Comparison of ENCODE assay signal across 16 cellular contexts in the genomic region with DNA sequence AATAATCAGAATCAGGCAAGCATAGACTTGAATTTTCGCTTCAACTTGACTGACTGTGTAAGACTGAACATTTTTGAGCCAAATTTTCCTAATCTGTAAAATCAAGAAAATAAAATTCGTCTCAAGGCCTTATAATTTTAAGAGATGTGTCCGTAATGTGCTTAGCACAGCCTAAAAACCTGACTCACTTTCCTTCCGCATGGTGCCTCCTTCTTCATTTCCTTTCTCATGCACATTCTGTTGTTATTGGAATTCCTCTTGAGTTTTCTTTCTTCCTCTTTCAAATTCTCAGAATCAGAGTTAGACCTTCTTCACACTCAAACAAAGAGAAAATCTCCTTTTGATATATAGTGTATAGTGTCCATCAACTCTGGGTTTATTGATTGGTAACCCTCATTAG.
DNase-seq lines count a peak whose midpoint lies in the region; ATAC-seq, FAIRE-seq and TF ChIP-seq lines count a peak whose summit lies in the region.
"Had no signal": no experiment of that assay in that cellular context is flagged by ENCODE, and none has a peak within 500 bp of the region (broad histone marks: within the 10 kb centered on the region; RNA-seq: fewer than 3 reads in every experiment).

No MANE protein-coding gene starts in this region.

- TF ChIP-seq CTCF in bronchial epithelial cell (IDR thresholded peaks at IDR 0.05; ENCODE audit: insufficient read depth, low read length, severe bottlenecking), result no peak

- H4K8ac ChIP-seq in neuronal stem cell (ENCODE audit: low read depth, low read length), result no peak overlapping the region

- no peak overlapping the region for H3K23ac ChIP-seq in neuronal stem cell (ENCODE audit: low read depth, low read length, poor library complexity)

- no peak overlapping the region for H2BK120ac ChIP-seq in neuronal stem cell (ENCODE audit: low read depth, low read length)

- no peak overlapping the region for H2BK12ac ChIP-seq in neuronal stem cell (ENCODE audit: low read length)

- no peak overlapping the region for H2BK5ac ChIP-seq in neuronal stem cell (ENCODE audit: low read length)

- 94% methylated on average over 4 of the region's 4 CpGs for WGBS in HUES64
- no CpG with 5 or more reads among the region's 4 CpGs for WGBS in neuronal stem cell (ENCODE audit: extremely low coverage in 2 of 2, insufficient read length in 2 of 2, insufficient replicate concordance in 1 of 2), 2 donors

- H3K4me3 ChIP-seq in HUES64 (ENCODE audit: low read length), result no peak overlapping the region
- no peak overlapping the region for H3K4me3 ChIP-seq in bronchial epithelial cell (ENCODE audit: low read depth, low read length)
- no peak overlapping the region for H3K4me3 ChIP-seq in neuronal stem cell (ENCODE audit: low read length in 2 of 2)
- H3K4me3 ChIP-seq: BLaER1 treated with 17β-estradiol and CSF1 and Interleukin-3, amounts not matched to agents 10 nM and 100 nM; GM23248 had no signal

- H3K9ac ChIP-seq in HUES64 (ENCODE audit: low read depth, low read length) (no peak overlapping the region), neuronal stem cell (ENCODE audit: low read depth, low read length, poor library complexity) (no peak overlapping the region)
- H3K9ac ChIP-seq: BLaER1 treated with 17β-estradiol and CSF1 and Interleukin-3, amounts not matched to agents 10 nM and 100 nM; GM23248 had no signal

- H3K4me1 ChIP-seq in HUES64 (ENCODE audit: insufficient read depth, low read length), result peaks cover 12% of the 10 kb centered on the region
- H3K4me1 ChIP-seq in neuronal stem cell (ENCODE audit: control insufficient read depth in 2 of 2, insufficient read depth in 1 of 2, low read depth in 1 of 2, low read length in 2 of 2), result no peaks in the 10 kb centered on the region

- H3K9me3 ChIP-seq in HUES64 (ENCODE audit: insufficient read depth, low read depth, low read length) (no peaks in the 10 kb centered on the region), neuronal stem cell (replicated peaks in 1 of 2; ENCODE audit: control insufficient read depth in 2 of 2, insufficient read depth in 1 of 2, low read depth in 1 of 2, low read length in 2 of 2) (no peaks in the 10 kb centered on the region)
- H3K9me3 ChIP-seq: BLaER1 treated with 17β-estradiol and CSF1 and Interleukin-3, amounts not matched to agents 10 nM and 100 nM had no signal

- H3K36me3 ChIP-seq in HUES64 (ENCODE audit: insufficient read depth, low read length) (no peaks in the 10 kb centered on the region), bronchial epithelial cell (ENCODE audit: control insufficient read depth, insufficient read depth, low read length) (no peaks in the 10 kb centered on the region), neuronal stem cell (replicated peaks in 1 of 2; ENCODE audit: control insufficient read depth in 2 of 2, insufficient read depth in 2 of 2, low read length in 2 of 2) (no peaks in the 10 kb centered on the region)
- H3K36me3 ChIP-seq: BLaER1 treated with 17β-estradiol and CSF1 and Interleukin-3, amounts not matched to agents 10 nM and 100 nM had no signal

- no peaks in the 10 kb centered on the region for H3K79me1 ChIP-seq in neuronal stem cell (ENCODE audit: low read depth, low read length)

- no peak overlapping the region for H2AK5ac ChIP-seq in neuronal stem cell (ENCODE audit: low read depth, low read length)

- no peak for ATAC-seq in HG03521 (IDR thresholded peaks at IDR 0.05; ENCODE audit: unreplicated experiment)

- H2BK15ac ChIP-seq in neuronal stem cell (ENCODE audit: low read length), result no peak overlapping the region

- H3K4me2 ChIP-seq in neuronal stem cell (ENCODE audit: insufficient read depth, low read length, poor library complexity, severe bottlenecking), result no peak overlapping the region

- H4K91ac ChIP-seq in neuronal stem cell (ENCODE audit: low read depth, low read length, poor library complexity), result no peak overlapping the region

- FAIRE-seq in bronchial epithelial cell (lab: Jason Lieb, UNC) (no peak), GM12891 (lab: Jason Lieb, UNC) (no peak)
- FAIRE-seq: HTR-8/SVneo had no signal

- peak overlapping the region; percentile 73 for H2AFZ ChIP-seq in neuronal stem cell (ENCODE audit: low read length)
- H2AFZ ChIP-seq: GM23248 had no signal

- no peak overlapping the region for H3K18ac ChIP-seq in neuronal stem cell (ENCODE audit: low read length)

- H3K4ac ChIP-seq in neuronal stem cell (ENCODE audit: low read length), result no peak overlapping the region

- no peak for TF ChIP-seq POLR2A in GM12891 (IDR thresholded peaks at IDR 0.05; ENCODE audit: low read depth, low read length)

- no peak overlapping the region for H3K14ac ChIP-seq in neuronal stem cell (ENCODE audit: low read length)

- DNase-seq in bronchial epithelial cell (ENCODE audit: low read depth) (peak; percentile 19), glomerular endothelial cell (ENCODE audit: extremely low read depth, low read depth, low spot score) (peak; percentile 34), neuronal stem cell (ENCODE audit: low spot score) (no peak), NCI-H526 treated with DMSO at 0.1 percent for 48 hours (lab: John Stamatoyannopoulos, UW) (no peak), GM12891 (ENCODE audit: insufficient read length, low spot score) (no peak)
- DNase-seq in activated CD8-positive, alpha-beta memory T cell treated with anti-CD3 and anti-CD28 coated beads for 24 hours, result no peak
- DNase-seq: ACHN; CD4-positive, CD25-positive, alpha-beta regulatory T cell; DMS53; GF-D8; GM23248; H7 had no signal

- H3K27ac ChIP-seq in HUES64 (ENCODE audit: low read depth, low read length) (peak overlapping the region; percentile 33; the same call in 1 of the 2 replicates), neuronal stem cell (replicated peaks; ENCODE audit: low read length) (no peak overlapping the region)
- H3K27ac ChIP-seq: BLaER1 treated with 17β-estradiol and CSF1 and Interleukin-3, amounts not matched to agents 10 nM and 100 nM; GM23248 had no signal

- H3K27me3 ChIP-seq in HUES64 (ENCODE audit: insufficient read depth, low read length), result no peaks in the 10 kb centered on the region
- H3K27me3 ChIP-seq in bronchial epithelial cell (ENCODE audit: control insufficient read depth, insufficient read depth, low read length), result no peaks in the 10 kb centered on the region
- no peaks in the 10 kb centered on the region for H3K27me3 ChIP-seq in neuronal stem cell (ENCODE audit: control insufficient read depth in 3 of 3, insufficient read depth in 3 of 3, low read depth in 1 of 3, low read length in 3 of 3)
- H3K27me3 ChIP-seq: BLaER1 treated with 17β-estradiol and CSF1 and Interleukin-3, amounts not matched to agents 10 nM and 100 nM had no signal

TF ChIP-seq in GM12891, 5 proteins besides CTCF, POLR2A, EP300 and RAD21:
- TF ChIP-seq TAF1 (IDR thresholded peaks at IDR 0.05; ENCODE audit: low read depth, low read length) (no peak), POLR2AphosphoS5 (IDR thresholded peaks at IDR 0.05; ENCODE audit: low read depth, low read length) (no peak), PAX5 (IDR thresholded peaks at IDR 0.05; ENCODE audit: insufficient read depth, low read length, severe bottlenecking) (no peak), POU2F2 (IDR thresholded peaks at IDR 0.05; ENCODE audit: low read depth, low read length) (no peak)
TF ChIP-seq in GM12891: peak in this region for 0.

Comparison
In these comparisons a context has a peak if more than half of its experiments do, and no peak if none do; other contexts are left out.
1. DNase-seq: peak in bronchial epithelial cell (single experiment) and glomerular endothelial cell (single experiment); none in neuronal stem cell (single experiment), NCI-H526 treated with DMSO at 0.1 percent for 48 hours (single experiment), GM12891 (single experiment) and activated CD8-positive, alpha-beta memory T cell treated with anti-CD3 and anti-CD28 coated beads for 24 hours (single experiment).